33 cellular contexts compared by ENCODE assay signal in the genomic region with DNA sequence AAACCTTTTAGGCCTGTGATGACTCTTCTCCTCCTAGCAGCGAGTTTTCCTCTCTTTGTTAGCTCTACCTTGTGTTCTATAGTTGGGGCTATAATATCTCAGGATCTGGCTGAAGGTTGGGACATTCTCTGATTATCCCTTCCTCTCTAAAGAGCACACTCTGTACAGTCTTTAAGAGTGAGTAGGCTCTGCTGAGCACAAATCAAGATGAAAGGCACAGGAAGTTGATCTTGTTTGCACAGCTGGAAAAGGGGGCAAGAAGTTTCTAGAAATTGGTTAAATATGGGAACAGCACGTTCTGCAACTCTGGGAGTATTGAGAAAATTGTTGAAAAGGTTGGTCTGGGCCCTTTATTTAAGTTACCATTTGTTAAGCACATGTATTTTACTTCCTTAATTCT.
DNase-seq lines count a peak whose midpoint lies in the region; ATAC-seq and TF ChIP-seq lines count a peak whose summit lies in the region.
"Had no signal": no experiment of that assay in that cellular context is flagged by ENCODE, and none has a peak within 500 bp of the region (broad histone marks: within the 10 kb centered on the region; RNA-seq: fewer than 3 reads in every experiment).

No MANE protein-coding gene starts in this region.

- H3K27me3 ChIP-seq in Karpas-422 (ENCODE audit: low read length) (no peaks in the 10 kb centered on the region), ascending aorta (no peaks in the 10 kb centered on the region)
- H3K27me3 ChIP-seq: BLaER1 treated with 17β-estradiol and CSF1 and Interleukin-3, amounts not matched to agents 10 nM and 100 nM; stomach; thyroid gland; uterus had no signal

- H3K9ac ChIP-seq in Karpas-422 (ENCODE audit: low read length) = no peak overlapping the region
- H3K9ac ChIP-seq: BLaER1 treated with 17β-estradiol and CSF1 and Interleukin-3, amounts not matched to agents 10 nM and 100 nM; KMS-11 had no signal

- H3K79me2 ChIP-seq in Karpas-422 (ENCODE audit: low read length) = no peaks in the 10 kb centered on the region

- no peaks in the 10 kb centered on the region for H3K9me2 ChIP-seq in Karpas-422 (replicated peaks; ENCODE audit: insufficient read depth, low read length)

- peak; percentile 83 for ATAC-seq in left ventricle myocardium superior
- ATAC-seq in activated CD4-positive, CD25-positive, alpha-beta regulatory T cell treated with anti-CD3 and anti-CD28 coated beads, Interleukin-2, amount 50 U/mL, for 24 hours = no peak
- ATAC-seq: GM12878 had no signal

- H3K4me1 ChIP-seq in Karpas-422 (ENCODE audit: low read length) = peaks cover 4% of the 10 kb centered on the region; the same call in 1 of the 2 replicates
- no peaks in the 10 kb centered on the region for H3K4me1 ChIP-seq in ascending aorta
- H3K4me1 ChIP-seq: thyroid gland, uterus had no signal

- no peak overlapping the region for H3K4me2 ChIP-seq in Karpas-422 (ENCODE audit: low read depth, low read length, poor library complexity, severe bottlenecking)
- H3K4me2 ChIP-seq: KMS-11 had no signal

- H3K4me3 ChIP-seq in Karpas-422 (ENCODE audit: low read length) (no peak overlapping the region), skeletal muscle cell (ENCODE audit: low read depth, low read length) (no peak overlapping the region), ascending aorta (no peak overlapping the region)
- H3K4me3 ChIP-seq: BLaER1 treated with 17β-estradiol and CSF1 and Interleukin-3, amounts not matched to agents 10 nM and 100 nM; GM12878; stomach; thyroid gland; uterus had no signal

- H2AFZ ChIP-seq in Karpas-422 (ENCODE audit: low read length) = peak overlapping the region; percentile 23; the same call in 1 of the 2 replicates

- intact Hi-C loops in left ventricle myocardium superior (cut with micrococcal nuclease) (no loop called here), ascending aorta (cut with DNase I) (no loop called here)

- no peaks in the 10 kb centered on the region for H3K9me3 ChIP-seq in Karpas-422 (ENCODE audit: low read length)
- peaks cover 0 to 3% of the 10 kb centered on the region in 2 donors for H3K9me3 ChIP-seq in ascending aorta
- H3K9me3 ChIP-seq: BLaER1 treated with 17β-estradiol and CSF1 and Interleukin-3, amounts not matched to agents 10 nM and 100 nM; thyroid gland; uterus had no signal

- H4K20me1 ChIP-seq in Karpas-422 (ENCODE audit: insufficient read depth, low read depth, low read length) = no peaks in the 10 kb centered on the region
- H4K20me1 ChIP-seq: BLaER1 treated with 17β-estradiol and CSF1 and Interleukin-3, amounts not matched to agents 10 nM and 100 nM had no signal

- no peak for DNase-seq in Karpas-422
- DNase-seq in brain pericyte (ENCODE audit: low read depth, low spot score) = peak; percentile 37
- DNase-seq in left ventricle myocardium superior = no peak
- DNase-seq in skeletal muscle cell (ENCODE audit: low read depth) = peak; percentile 91
- no peak for DNase-seq in ascending aorta (ENCODE audit: low spot score in 2 of 2)
- no peak for DNase-seq in GM19238 (ENCODE audit: insufficient read length, low spot score)
- DNase-seq: activated CD4-positive, alpha-beta T cell treated with anti-CD3 and anti-CD28 coated beads for 48 hours; activated CD8-positive, alpha-beta memory T cell treated with anti-CD3 and anti-CD28 coated beads for 24 hours; activated naive CD4-positive, alpha-beta T cell treated with anti-CD3 and anti-CD28 coated beads, Interleukin-2, amount 50 U/mL, for 16 hours; activated T-cell treated with anti-CD3 and anti-CD28 coated beads for 4 hours; anterior cingulate cortex; central memory CD4-positive, alpha-beta T cell; erythroblast; foreskin melanocyte; H9; mammary epithelial cell; NCI-H1436; NCI-H2081; NCI-H2227 treated with DMSO at 0.1 percent for 48 hours; NCI-H526 treated with DMSO at 0.1 percent for 48 hours; NK-92 treated with Interleukin-12 subunit alpha and Interleukin-12 subunit beta, amount 100 ng/mL, for 24 hours; posterior cingulate gyrus; right cardiac atrium; stimulated activated CD4-positive, alpha-beta T cell treated with anti-CD3 and anti-CD28 coated beads, Interleukin-12 subunit alpha, Interleukin-12 subunit beta, amount 100 ng/mL, for 4 hours; stimulated activated CD4-positive, alpha-beta T cell treated with anti-CD3 and anti-CD28 coated beads, Interleukin-4, amount 100 ng/mL, for 1 hour; stomach; thyroid gland; uterus had no signal

- no peak for TF ChIP-seq CTCF in ascending aorta (IDR thresholded peaks at IDR 0.05)

- H3K27ac ChIP-seq in Karpas-422 (ENCODE audit: low read length) = no peak overlapping the region
- H3K27ac ChIP-seq in ascending aorta = no peak overlapping the region
- H3K27ac ChIP-seq: BLaER1 treated with 17β-estradiol and CSF1 and Interleukin-3, amounts not matched to agents 10 nM and 100 nM; KMS-11; thyroid gland; uterus; VCaP had no signal

- H3K36me3 ChIP-seq in Karpas-422 (ENCODE audit: insufficient read depth, low read length) (no peaks in the 10 kb centered on the region), ascending aorta (no peaks in the 10 kb centered on the region)
- H3K36me3 ChIP-seq: BLaER1 treated with 17β-estradiol and CSF1 and Interleukin-3, amounts not matched to agents 10 nM and 100 nM; stomach; thyroid gland; uterus had no signal

Comparison
In these comparisons a context has a peak if more than half of its experiments do, and no peak if none do; other contexts are left out.
1. DNase-seq: peak in brain pericyte (single experiment) and skeletal muscle cell (single experiment); none in Karpas-422 (single experiment), left ventricle myocardium superior (single experiment), ascending aorta (0 of 2) and GM19238 (single experiment).